17 cellular contexts compared by ENCODE assay signal in the genomic region with DNA sequence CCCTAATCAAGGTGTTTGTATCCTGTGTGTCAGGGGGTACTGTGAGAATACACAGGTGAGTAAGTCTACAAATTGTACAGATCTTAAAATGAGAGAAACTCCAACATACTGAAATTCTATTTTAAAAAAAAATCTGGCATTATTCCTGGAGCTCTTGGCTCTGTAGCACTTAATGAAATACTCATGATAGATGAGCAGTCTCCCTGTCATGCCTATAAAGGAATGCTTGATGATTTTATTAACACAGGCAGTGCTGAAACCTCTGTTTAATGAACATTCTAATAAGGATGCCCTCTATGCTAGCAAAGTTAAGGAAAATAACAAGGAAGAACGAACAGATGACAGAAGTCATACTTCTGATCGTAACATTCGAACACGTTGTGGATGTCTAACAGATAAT.
DNase-seq lines count a peak whose midpoint lies in the region; ATAC-seq and TF ChIP-seq lines count a peak whose summit lies in the region.
"Had no signal": no experiment of that assay in that cellular context is flagged by ENCODE, and none has a peak within 500 bp of the region (broad histone marks: within the 10 kb centered on the region; RNA-seq: fewer than 3 reads in every experiment).

No MANE protein-coding gene starts in this region.

- no peak overlapping the region for H3K4me3 ChIP-seq in AG09309 (ENCODE audit: control insufficient read depth, low read depth, low read length)
- peak overlapping the region; percentile 62 for H3K4me3 ChIP-seq in adipocyte (ENCODE audit: low read length)
- H3K4me3 ChIP-seq in fibroblast of mammary gland (ENCODE audit: control insufficient read depth, low read depth, low read length), result no peak overlapping the region
- no peak overlapping the region for H3K4me3 ChIP-seq in SJCRH30
- H3K4me3 ChIP-seq: GM12878, HAP-1 had no signal

- no peak overlapping the region for H3K4me3 Mint-ChIP-seq in T-cell
- H3K4me3 Mint-ChIP-seq: CD4-positive, CD25-positive, alpha-beta regulatory T cell; CD8-positive, alpha-beta memory T cell had no signal

- H3K27me3 ChIP-seq in adipocyte (replicated peaks; ENCODE audit: control insufficient read depth, insufficient read depth, low read length) (no peaks in the 10 kb centered on the region), SJCRH30 (0 out of 2 replicates have a peak, but pooled peaks cover 4% of the 10 kb centered on the region)
- H3K27me3 ChIP-seq: BE2C had no signal

- H3K9ac ChIP-seq in adipocyte (ENCODE audit: low read length), result peak overlapping the region; percentile 40

- no peak overlapping the region for H3K27ac Mint-ChIP-seq in T-cell
- H3K27ac Mint-ChIP-seq: CD4-positive, CD25-positive, alpha-beta regulatory T cell; CD8-positive, alpha-beta memory T cell had no signal

- POLR2A ChIA-PET in T-cell (lab: Charles Lee), result no interaction called here

- H3K36me3 ChIP-seq in adipocyte (ENCODE audit: control insufficient read depth, insufficient read depth, low read length, severe bottlenecking), result no peaks in the 10 kb centered on the region
- H3K36me3 ChIP-seq in SJCRH30, result no peaks in the 10 kb centered on the region
- H3K36me3 ChIP-seq: BE2C, HAP-1 had no signal

- no peaks in the 10 kb centered on the region for H3K9me3 ChIP-seq in adipocyte (ENCODE audit: control insufficient read depth, low read length)
- no peaks in the 10 kb centered on the region for H3K9me3 ChIP-seq in SJCRH30 (replicated peaks)
- H3K9me3 ChIP-seq: BE2C, HAP-1 had no signal

- peak; percentile 11 for DNase-seq in AG09309 (ENCODE audit: low read depth)
- DNase-seq in EH (ENCODE audit: low read depth), result peak; percentile 5
- no peak for DNase-seq in adipocyte (ENCODE audit: low read depth)
- peak; percentile 4 for DNase-seq in fibroblast of mammary gland (ENCODE audit: low read depth)
- no peak for DNase-seq in caudate nucleus (lab: John Stamatoyannopoulos, UW)
- DNase-seq in T-cell, result no peak
- no peak for DNase-seq in stimulated activated CD4-positive, alpha-beta T cell treated with anti-CD3 and anti-CD28 coated beads, Interleukin-15, amount 100 ng/mL, for 24 hours
- no peak for DNase-seq in SJCRH30
- DNase-seq: 8988T; BE2C; C1 segment of cervical spinal cord; CD4-positive, CD25-positive, alpha-beta regulatory T cell; CD8-positive, alpha-beta memory T cell; COR-L47; GDM1 had no signal

- TF ChIP-seq CTCF in AG09309 (IDR thresholded peaks at IDR 0.05; ENCODE audit: control insufficient read depth, insufficient read depth, low read depth, low read length, missing control alignments), result no peak
- TF ChIP-seq CTCF in fibroblast of mammary gland (conservative IDR thresholded peaks at IDR 0.05; ENCODE audit: control insufficient read depth, insufficient read depth, low read depth, low read length), result no peak

- H3K9me3 Mint-ChIP-seq in T-cell, result peaks cover 0 to 4% (median 0%) of the 10 kb centered on the region in 3 donors

- ATAC-seq in T-cell (replicated peaks in 1 of 4), result no peak
- ATAC-seq: GM12878 had no signal

- H3K27ac ChIP-seq in caudate nucleus (ENCODE audit: low read depth, low read length) (no peak overlapping the region), SJCRH30 (no peak overlapping the region)

- H3K4me1 Mint-ChIP-seq in T-cell, result no peaks in the 10 kb centered on the region
- H3K4me1 Mint-ChIP-seq: CD4-positive, CD25-positive, alpha-beta regulatory T cell; CD8-positive, alpha-beta memory T cell had no signal

- no peaks in the 10 kb centered on the region for H3K27me3 Mint-ChIP-seq in T-cell
- H3K27me3 Mint-ChIP-seq: CD4-positive, CD25-positive, alpha-beta regulatory T cell; CD8-positive, alpha-beta memory T cell had no signal

- CTCF ChIA-PET in T-cell (lab: Charles Lee), result no interaction called here

- peaks cover 10% of the 10 kb centered on the region for H3K4me1 ChIP-seq in adipocyte (ENCODE audit: control insufficient read depth, insufficient read depth, low read length)
- H3K4me1 ChIP-seq in SJCRH30, result no peaks in the 10 kb centered on the region; the same call in 1 of the 2 replicates
- H3K4me1 ChIP-seq: BE2C, HAP-1 had no signal

- no peaks in the 10 kb centered on the region for H3K36me3 Mint-ChIP-seq in T-cell
- H3K36me3 Mint-ChIP-seq: CD4-positive, CD25-positive, alpha-beta regulatory T cell; CD8-positive, alpha-beta memory T cell had no signal

Comparison
In these comparisons a context has a peak if more than half of its experiments do, and no peak if none do; other contexts are left out.
1. DNase-seq: peak in AG09309 (single experiment), EH (single experiment) and fibroblast of mammary gland (single experiment); none in adipocyte (single experiment), caudate nucleus (0 of 61), T-cell (0 of 34), stimulated activated CD4-positive, alpha-beta T cell treated with anti-CD3 and anti-CD28 coated beads, Interleukin-15, amount 100 ng/mL, for 24 hours (single experiment) and SJCRH30 (0 of 2).